Comparison of ENCODE assay signal across 11 cellular contexts in genomic region chr15:96335429-96335807, GRCh38. TPM values are rescaled to one million over a fixed set of nuclear protein-coding genes. Genes with fewer than 3 reads are reported as not detected.
DNase-seq lines count a peak whose midpoint lies in the region; ATAC-seq and TF ChIP-seq lines count a peak whose summit lies in the region.
"Had no signal": no experiment of that assay in that cellular context is flagged by ENCODE, and none has a peak within 500 bp of the region (broad histone marks: within the 10 kb centered on the region; RNA-seq: fewer than 3 reads in every experiment).

No MANE protein-coding gene starts in this region.

- no peak for TF ChIP-seq CTCF in right atrium auricular region (IDR thresholded peaks at IDR 0.05)
- no peak for TF ChIP-seq CTCF in vagina (IDR thresholded peaks at IDR 0.05)

- ATAC-seq in left cardiac atrium, result no peak
- ATAC-seq in HG03521 (IDR thresholded peaks at IDR 0.05; ENCODE audit: unreplicated experiment), result no peak
- no peak for ATAC-seq in HG03108 (IDR thresholded peaks at IDR 0.05; ENCODE audit: unreplicated experiment)
- ATAC-seq: naive thymus-derived CD4-positive, alpha-beta T cell; stimulated activated effector memory CD8-positive, alpha-beta T cell treated with anti-CD3 and anti-CD28 coated beads, Interleukin-12 subunit alpha, Interleukin-12 subunit beta, amount 100 ng/mL, for 72 hours had no signal

- no peak for TF ChIP-seq POLR2A in vagina (IDR thresholded peaks at IDR 0.05)

- DNase-seq in right atrium auricular region (ENCODE audit: low spot score) (no peak), left cardiac atrium (no peak), vagina (ENCODE audit: extremely low spot score in 2 of 2) (no peak), NCI-H2171 treated with DMSO at 0.1 percent for 48 hours (lab: John Stamatoyannopoulos, UW) (no peak)
- DNase-seq: CD4-positive, CD25-positive, alpha-beta regulatory T cell; naive thymus-derived CD4-positive, alpha-beta T cell had no signal

- peak overlapping the region; percentile 95 to 97 for H3K27ac ChIP-seq in right atrium auricular region
- H3K27ac ChIP-seq in duodenal mucosa (ENCODE audit: low read depth, low read length), result no peak overlapping the region
- H3K27ac ChIP-seq in muscle layer of colon (ENCODE audit: low read depth, low read length), result peak overlapping the region; percentile 90
- peak overlapping the region; percentile 99 for H3K27ac ChIP-seq in vagina

- H3K9me3 ChIP-seq in right atrium auricular region (no peaks in the 10 kb centered on the region), duodenal mucosa (ENCODE audit: control insufficient read depth in 1 of 2, low read length in 2 of 2) (no peaks in the 10 kb centered on the region), muscle layer of colon (ENCODE audit: low read length) (no peaks in the 10 kb centered on the region), vagina (no peaks in the 10 kb centered on the region)

- H3K36me3 ChIP-seq in right atrium auricular region (peaks cover 43% of the 10 kb centered on the region), duodenal mucosa (ENCODE audit: control insufficient read depth in 1 of 2, insufficient read depth in 2 of 2, low read length in 2 of 2) (peaks cover 3 to 6% of the 10 kb centered on the region in 2 donors), muscle layer of colon (ENCODE audit: insufficient read depth, low read length) (peaks cover 34% of the 10 kb centered on the region), vagina (peaks cover 0 to 22% of the 10 kb centered on the region in 2 donors)

- H3K27me3 ChIP-seq in right atrium auricular region, result no peaks in the 10 kb centered on the region
- no peaks in the 10 kb centered on the region for H3K27me3 ChIP-seq in duodenal mucosa (ENCODE audit: control insufficient read depth in 1 of 2, insufficient read depth in 2 of 2, low read length in 2 of 2)
- no peaks in the 10 kb centered on the region for H3K27me3 ChIP-seq in muscle layer of colon (ENCODE audit: control insufficient read depth in 1 of 2, insufficient read depth in 2 of 2, low read length in 2 of 2)
- H3K27me3 ChIP-seq in vagina, result no peaks in the 10 kb centered on the region

- H3K9ac ChIP-seq in duodenal mucosa (ENCODE audit: low read depth in 1 of 2, low read length in 2 of 2) (peak overlapping the region; percentile 21 to 72), muscle layer of colon (ENCODE audit: low read length) (peak overlapping the region; percentile 92)

- H3K4me1 ChIP-seq in right atrium auricular region, result peaks cover 0 to 7% of the 10 kb centered on the region in 2 donors
- peaks cover 29 to 32% of the 10 kb centered on the region in 2 donors for H3K4me1 ChIP-seq in duodenal mucosa (ENCODE audit: control insufficient read depth in 1 of 2, insufficient read depth in 2 of 2, low read length in 2 of 2)
- H3K4me1 ChIP-seq in muscle layer of colon (ENCODE audit: insufficient read depth, low read length), result no peaks in the 10 kb centered on the region
- peaks cover 4% of the 10 kb centered on the region for H3K4me1 ChIP-seq in vagina

- H3K4me3 ChIP-seq in right atrium auricular region (peak overlapping the region; percentile 67 to 70), duodenal mucosa (ENCODE audit: low read depth in 1 of 2, low read length in 2 of 2) (peak overlapping the region; percentile 72 to 89), muscle layer of colon (ENCODE audit: low read depth in 1 of 2, low read length in 2 of 2) (peak overlapping the region; percentile 83 to 89), vagina (peak overlapping the region; percentile 67 to 85)

- intact Hi-C loops in left cardiac atrium (cut with DNase I), result no loop called here
- intact Hi-C loops in vagina (cut with DNase I), result loop anchor here (5.0 to 10.0 kb wide), 2 partner anchors 891 to 1008 kb away; no protein-coding TSS in a partner anchor

RNA-seq across cellular contexts. Expression of gene NR2F2, which starts 4.9 kb away (rescaled TPM):
- 10 to 100 TPM; 25.0 to 26.7 TPM for total RNA-seq in right atrium auricular region
- total RNA-seq in left cardiac atrium, result 10 to 100 TPM; 41.2 to 43.5 TPM
- 39.8 TPM for total RNA-seq in vagina
- total RNA-seq: CD4-positive, CD25-positive, alpha-beta regulatory T cell; naive thymus-derived CD4-positive, alpha-beta T cell had no signal
